In genomic region chr7:23852135-23852534, GRCh38 we compare ENCODE assay signal across 30 cellular contexts.
"Had no signal": no experiment of that assay in that cellular context is flagged by ENCODE, and none has a peak within 500 bp of the region (broad histone marks: within the 10 kb centered on the region; RNA-seq: fewer than 3 reads in every experiment).

No MANE protein-coding gene starts in this region.

- H3K9me3 ChIP-seq: right atrium auricular region, upper lobe of right lung had no signal

- H3K27me3 ChIP-seq: cardiac muscle cell, right atrium auricular region, suprapubic skin, tibial artery, upper lobe of right lung had no signal

- H3K79me2 ChIP-seq: parathyroid adenoma had no signal

- H3K4me1 ChIP-seq: parathyroid adenoma, psoas muscle, right atrium auricular region, suprapubic skin, tibial artery, upper lobe of right lung had no signal

- H3K4me3 Mint-ChIP-seq: activated naive CD4-positive, alpha-beta T cell treated with anti-CD3 and anti-CD28 coated beads for 36 hours; activated naive CD8-positive, alpha-beta T cell treated with anti-CD3 and anti-CD28 coated beads for 36 hours; naive thymus-derived CD4-positive, alpha-beta T cell; stimulated activated naive B cell treated with anti-CD40 and anti-IgM and Interleukin-4, amounts not matched to agents 10 μg/mL and 1 μg/mL and 100 μg/mL, for 72 hours; T-helper 17 cell had no signal

- H3K27ac Mint-ChIP-seq: activated naive CD4-positive, alpha-beta T cell treated with anti-CD3 and anti-CD28 coated beads for 36 hours; activated naive CD8-positive, alpha-beta T cell treated with anti-CD3 and anti-CD28 coated beads for 36 hours; naive thymus-derived CD4-positive, alpha-beta T cell; stimulated activated naive B cell treated with anti-CD40 and anti-IgM and Interleukin-4, amounts not matched to agents 10 μg/mL and 1 μg/mL and 100 μg/mL, for 72 hours; T-helper 17 cell had no signal

- DNase-seq: activated CD4-positive, alpha-beta T cell treated with anti-CD3 and anti-CD28 coated beads for 48 hours; activated CD4-positive, alpha-beta T cell treated with anti-CD3 and anti-CD28 coated beads, Interleukin-2, amount 50 U/mL, for 48 hours; activated CD8-positive, alpha-beta memory T cell treated with anti-CD3 and anti-CD28 coated beads for 24 hours; activated effector memory CD4-positive, alpha-beta T cell treated with anti-CD3 and anti-CD28 coated beads, Interleukin-2, amount 50 U/mL, for 16 hours; activated naive CD4-positive, alpha-beta T cell treated with anti-CD3 and anti-CD28 coated beads for 36 hours; activated naive CD8-positive, alpha-beta T cell treated with anti-CD3 and anti-CD28 coated beads for 36 hours; amniotic stem cell; cerebellar nuclear complex; foreskin melanocyte; islet precursor cell; left cardiac atrium; left ventricle myocardium superior; naive thymus-derived CD4-positive, alpha-beta T cell; occipital lobe; psoas muscle; stimulated activated CD4-positive, alpha-beta T cell treated with anti-CD3 and anti-CD28 coated beads, Interleukin-15, amount 100 ng/mL, for 24 hours; stimulated activated CD4-positive, alpha-beta T cell treated with anti-CD3 and anti-CD28 coated beads, Interleukin-2, amount 100 ng/mL, for 24 hours; stimulated activated naive B cell treated with anti-CD40 and anti-IgM and Interleukin-4, amounts not matched to agents 10 μg/mL and 1 μg/mL and 100 μg/mL, for 72 hours; T-helper 17 cell; T1000; tibial artery; upper lobe of right lung; WERI-Rb-1 had no signal

- H3K4me3 ChIP-seq: cardiac muscle cell, coronary artery, psoas muscle, right atrium auricular region, suprapubic skin, tibial artery, upper lobe of right lung had no signal

- H3K4me1 Mint-ChIP-seq: activated naive CD8-positive, alpha-beta T cell treated with anti-CD3 and anti-CD28 coated beads for 36 hours; naive thymus-derived CD4-positive, alpha-beta T cell; stimulated activated naive B cell treated with anti-CD40 and anti-IgM and Interleukin-4, amounts not matched to agents 10 μg/mL and 1 μg/mL and 100 μg/mL, for 72 hours; T-helper 17 cell had no signal

- H3K27ac ChIP-seq: cardiac muscle cell, coronary artery, parathyroid adenoma, psoas muscle, right atrium auricular region, suprapubic skin, tibial artery, upper lobe of right lung, WERI-Rb-1 had no signal

- FAIRE-seq: endothelial cell of umbilical vein had no signal

- H2AFZ ChIP-seq: parathyroid adenoma had no signal

- H3K36me3 Mint-ChIP-seq: activated naive CD8-positive, alpha-beta T cell treated with anti-CD3 and anti-CD28 coated beads for 36 hours; stimulated activated naive B cell treated with anti-CD40 and anti-IgM and Interleukin-4, amounts not matched to agents 10 μg/mL and 1 μg/mL and 100 μg/mL, for 72 hours had no signal

- ATAC-seq: activated CD4-positive, CD25-positive, alpha-beta regulatory T cell treated with anti-CD3 and anti-CD28 coated beads, Interleukin-2, amount 50 U/mL, for 24 hours; left ventricle myocardium superior; naive thymus-derived CD4-positive, alpha-beta T cell; psoas muscle; stimulated activated naive B cell treated with anti-CD40 and anti-IgM and Interleukin-4, amounts not matched to agents 10 μg/mL and 1 μg/mL and 100 μg/mL, for 72 hours; T-helper 17 cell; upper lobe of right lung had no signal

- H3K9ac ChIP-seq: parathyroid adenoma had no signal

- H3K36me3 ChIP-seq: cardiac muscle cell, right atrium auricular region, suprapubic skin, tibial artery, upper lobe of right lung, WERI-Rb-1 had no signal

- H3K27me3 Mint-ChIP-seq: activated naive CD8-positive, alpha-beta T cell treated with anti-CD3 and anti-CD28 coated beads for 36 hours; T-helper 17 cell had no signal
